Comparison of ENCODE assay signal across 12 cellular contexts in the genomic region with DNA sequence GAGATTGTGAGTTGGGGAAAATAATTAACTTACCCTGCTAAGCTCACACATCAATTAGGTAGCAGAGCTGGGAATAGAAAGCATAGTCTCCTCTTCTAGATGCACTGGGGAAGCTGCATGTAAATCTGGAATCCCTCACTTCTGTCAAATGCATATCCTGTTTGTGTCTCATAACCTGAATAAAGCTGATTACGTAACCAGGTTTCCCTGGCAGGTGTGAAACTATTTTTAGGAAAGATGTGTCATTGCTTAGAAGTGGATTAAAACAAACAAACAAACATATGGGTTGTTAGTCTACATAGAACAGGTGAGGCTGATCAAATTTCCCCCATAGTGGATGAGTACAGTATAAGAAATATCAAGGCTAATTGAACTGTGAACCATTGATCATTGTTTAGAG. TPM values are rescaled to one million over a fixed set of nuclear protein-coding genes. Genes with fewer than 3 reads are reported as not detected.
"Had no signal": no experiment of that assay in that cellular context is flagged by ENCODE, and none has a peak within 500 bp of the region (broad histone marks: within the 10 kb centered on the region; RNA-seq: fewer than 3 reads in every experiment).

No MANE protein-coding gene starts in this region.

RNA-seq across cellular contexts. Expression of gene PGM5, which starts 27.5 kb away (rescaled TPM):
- total RNA-seq: activated CD4-positive, alpha-beta memory T cell treated with anti-CD3 and anti-CD28 coated beads for 36 hours; activated CD4-positive, alpha-beta T cell treated with anti-CD3 and anti-CD28 coated beads for 36 hours; activated CD4-positive, alpha-beta T cell treated with anti-CD3 and anti-CD28 coated beads, Interleukin-2, amount 10 ng/mL, durations not matched to agents 24 days and 14 days; activated CD8-positive, alpha-beta memory T cell treated with anti-CD3 and anti-CD28 coated beads for 36 hours; activated CD8-positive, alpha-beta memory T cell treated with anti-CD3 and anti-CD28 coated beads, Interleukin-2, amount 10 ng/mL, durations not matched to agents 7 days and 5 days; activated CD8-positive, alpha-beta T cell treated with anti-CD3 and anti-CD28 coated beads, Interleukin-2, amount 10 ng/mL, durations not matched to agents 7 days and 5 days; activated naive CD4-positive, alpha-beta T cell treated with anti-CD3 and anti-CD28 coated beads for 36 hours; activated naive CD8-positive, alpha-beta T cell treated with anti-CD3 and anti-CD28 coated beads for 36 hours; activated T-helper 1 cell treated with anti-CD3 and anti-CD28 coated beads, Interleukin-12 subunit alpha, Interleukin-12 subunit beta, Interleukin-2, Interleukin-4 antibody, amounts not matched to agents 30 ng/mL and 10 ng/mL and 1 ng/mL, durations not matched to agents 14 hours and 24 hours and 36 hours; activated T-helper 2 cell treated with anti-CD3 and anti-CD28 coated beads, Interferon-gamma antibody, Interleukin-2, Interleukin-4, amounts not matched to agents 10 μg/mL and 5 μg/mL and 100 μg/mL, durations not matched to agents 14 hours and 24 hours and 36 hours; epithelial cell of proximal tubule; T-helper 1 cell treated with Interleukin-12 subunit alpha and Interleukin-12 subunit beta and Interleukin-4 antibody, amounts not matched to agents 30 ng/mL and 1 ng/mL, for 36 hours had no signal
